1 cellular context compared by ENCODE assay signal in the genomic region with DNA sequence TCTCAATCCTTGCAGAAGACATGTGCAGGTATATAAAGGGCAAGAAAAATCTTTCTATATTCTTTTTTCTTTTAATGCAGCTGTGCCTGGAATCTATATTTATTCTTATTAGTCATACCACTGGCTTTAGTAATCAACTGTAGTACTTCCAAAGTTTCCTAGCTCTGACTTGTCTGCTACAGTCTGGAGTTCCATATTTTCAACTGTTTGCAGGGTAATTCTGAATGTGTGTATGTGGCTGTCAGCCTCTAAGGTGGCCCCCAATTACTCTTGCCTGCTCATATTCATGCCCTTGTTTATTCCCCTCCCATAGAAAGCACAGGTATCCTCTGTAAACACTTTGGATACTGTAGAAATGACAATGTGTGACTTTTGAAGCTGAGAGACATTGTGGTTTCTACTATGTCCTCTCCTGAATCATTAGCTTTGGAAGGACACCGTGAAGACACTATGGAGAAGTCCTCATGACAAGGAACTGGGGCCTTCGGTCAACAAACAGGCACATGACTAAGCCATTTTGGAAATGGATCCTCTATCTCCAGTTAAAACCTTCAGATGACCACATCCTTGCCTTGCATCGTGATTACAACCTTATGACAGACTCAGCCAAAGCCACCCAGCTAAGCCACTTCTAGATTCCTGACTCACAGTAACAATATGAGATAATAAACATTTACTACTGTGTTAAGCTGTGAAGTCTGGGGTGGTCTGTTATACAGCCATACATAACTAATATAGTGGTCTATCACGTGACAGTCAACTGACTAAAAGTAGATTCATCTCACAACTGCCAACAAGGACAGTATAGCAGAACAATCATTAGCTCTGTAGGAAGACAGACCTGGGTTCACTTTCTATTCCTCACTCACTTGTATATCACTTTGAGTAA.
A peak's percentile ranks its signal among the peaks of the same experiment; 100 is the strongest.
TF ChIP-seq lines count a peak whose summit lies in the region.

No MANE protein-coding gene starts in this region.

TF ChIP-seq in K562, 482 proteins besides CTCF, POLR2A, EP300 and RAD21 (continued from another document and continues in another):
- TF ChIP-seq, protein P1, sequence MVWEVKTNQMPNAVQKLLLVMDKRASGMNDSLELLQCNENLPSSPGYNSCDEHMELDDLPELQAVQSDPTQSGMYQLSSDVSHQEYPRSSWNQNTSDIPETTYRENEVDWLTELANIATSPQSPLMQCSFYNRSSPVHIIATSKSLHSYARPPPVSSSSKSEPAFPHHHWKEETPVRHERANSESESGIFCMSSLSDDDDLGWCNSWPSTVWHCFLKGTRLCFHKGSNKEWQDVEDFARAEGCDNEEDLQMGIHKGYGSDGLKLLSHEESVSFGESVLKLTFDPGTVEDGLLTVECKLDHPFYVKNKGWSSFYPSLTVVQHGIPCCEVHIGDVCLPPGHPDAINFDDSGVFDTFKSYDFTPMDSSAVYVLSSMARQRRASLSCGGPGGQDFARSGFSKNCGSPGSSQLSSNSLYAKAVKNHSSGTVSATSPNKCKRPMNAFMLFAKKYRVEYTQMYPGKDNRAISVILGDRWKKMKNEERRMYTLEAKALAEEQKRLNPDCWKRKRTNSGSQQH (CRISPR knock-in tag; IDR thresholded peaks at IDR 0.05), result peak; percentile 87; the same call in 1 of the 2 replicates
- TF ChIP-seq L3MBTL2 (IDR thresholded peaks at IDR 0.05) (peak; percentile 94), ZNF740 (CRISPR knock-in tag; IDR thresholded peaks at IDR 0.05) (no peak), ZNF740 (tag; IDR thresholded peaks at IDR 0.05) (peak in 1 of 2 experiments; percentile 57; a peak in 1 of 4 replicates), ZNF253 (CRISPR knock-in tag; conservative IDR thresholded peaks at IDR 0.05) (no peak), BRD9 (IDR thresholded peaks at IDR 0.05; ENCODE audit: low read depth, partially characterized antibody) (no peak), ZNF282 (CRISPR knock-in tag; IDR thresholded peaks at IDR 0.05) (no peak), PBX2 (CRISPR knock-in tag; IDR thresholded peaks at IDR 0.05; ENCODE audit: low read depth) (no peak), PBX2 (tag; conservative IDR thresholded peaks at IDR 0.05; ENCODE audit: low read depth) (no peak; the same call in 1 of the 2 replicates), ZBTB26 (CRISPR knock-in tag; IDR thresholded peaks at IDR 0.05) (no peak; the same call in 1 of the 2 replicates), ADNP (tag; IDR thresholded peaks at IDR 0.05) (no peak), ZNF146 (CRISPR knock-in tag; IDR thresholded peaks at IDR 0.05; ENCODE audit: unreplicated experiment) (no peak), BRD4 (IDR thresholded peaks at IDR 0.05) (no peak), SMARCA4 (IDR thresholded peaks at IDR 0.05) (peak; percentile 85), ZNF23 (CRISPR knock-in tag; IDR thresholded peaks at IDR 0.05) (no peak), ZBTB7A (IDR thresholded peaks at IDR 0.05; ENCODE audit: borderline replicate concordance, control insufficient read depth, low read depth, low read length) (no peak), NELFE (IDR thresholded peaks at IDR 0.05; ENCODE audit: insufficient read depth, insufficient read length) (no peak), ZNF780A (CRISPR knock-in tag; IDR thresholded peaks at IDR 0.05) (no peak), SRSF1 (IDR thresholded peaks at IDR 0.05; ENCODE audit: low read depth, low read length) (no peak), CBX5 (IDR thresholded peaks at IDR 0.05; ENCODE audit: borderline replicate concordance, low read depth) (peak; percentile 9; the same call in 1 of the 2 replicates), JUN (IDR thresholded peaks at IDR 0.05; ENCODE audit: borderline replicate concordance, low read depth, low read length) (peak; percentile 65; the same call in 1 of the 2 replicates), JUN (CRISPR knock-in tag; IDR thresholded peaks at IDR 0.05; ENCODE audit: borderline replicate concordance) (0 out of 2 replicates have a peak, but pooled peaks have one; percentile 39), HIVEP1 (CRISPR knock-in tag; IDR thresholded peaks at IDR 0.05) (peak; percentile 72; the same call in 1 of the 2 replicates), ESRRA (IDR thresholded peaks at IDR 0.05; ENCODE audit: borderline replicate concordance, low read depth) (peak; percentile 77; the same call in 1 of the 2 replicates), C11orf30 (IDR thresholded peaks at IDR 0.05; ENCODE audit: low read depth) (peak; percentile 92), TBP (optimal IDR thresholded peaks at IDR 0.05; ENCODE audit: low read depth, low read length) (no peak), HNRNPUL1 (IDR thresholded peaks at IDR 0.05; ENCODE audit: low read length) (no peak), ZC3H11A (IDR thresholded peaks at IDR 0.05; ENCODE audit: low read depth, low read length) (no peak), FOXK2 (conservative IDR thresholded peaks at IDR 0.05 in 1 of 2, IDR thresholded peaks at IDR 0.05 in 1 of 2; ENCODE audit: low read depth in 2 of 2) (peak; percentile 71 to 77), PHF21A (IDR thresholded peaks at IDR 0.05; ENCODE audit: borderline replicate concordance, low read depth) (no peak), HMG20B (CRISPR knock-in tag; IDR thresholded peaks at IDR 0.05) (no peak), STAG1 (CRISPR knock-in tag; IDR thresholded peaks at IDR 0.05; ENCODE audit: borderline replicate concordance) (no peak), ATF6 (CRISPR knock-in tag; IDR thresholded peaks at IDR 0.05) (no peak), GATA2 (CRISPR knock-in tag; IDR thresholded peaks at IDR 0.05) (peak; percentile 45; the same call in 1 of the 2 replicates), PTRF (tag; IDR thresholded peaks at IDR 0.05) (no peak), RFX7 (CRISPR knock-in tag; IDR thresholded peaks at IDR 0.05) (no peak), RBFOX2 (IDR thresholded peaks at IDR 0.05; ENCODE audit: low read depth, low read length) (no peak), FOXP4 (CRISPR knock-in tag; IDR thresholded peaks at IDR 0.05; ENCODE audit: borderline replicate concordance) (no peak), SIN3A (IDR thresholded peaks at IDR 0.05; ENCODE audit: borderline replicate concordance in 2 of 2, control insufficient read depth in 1 of 2, low read depth in 2 of 2, low read length in 2 of 2) (no peak), NR1H2 (CRISPR knock-in tag; IDR thresholded peaks at IDR 0.05) (no peak), FOXK1 (CRISPR knock-in tag; IDR thresholded peaks at IDR 0.05; ENCODE audit: borderline replicate concordance) (no peak), TCF3 (CRISPR knock-in tag; IDR thresholded peaks at IDR 0.05) (peak; percentile 79), NCOR1 (IDR thresholded peaks at IDR 0.05) (peak; percentile 55; the same call in 1 of the 2 replicates)
- TF ChIP-seq, protein P2, sequence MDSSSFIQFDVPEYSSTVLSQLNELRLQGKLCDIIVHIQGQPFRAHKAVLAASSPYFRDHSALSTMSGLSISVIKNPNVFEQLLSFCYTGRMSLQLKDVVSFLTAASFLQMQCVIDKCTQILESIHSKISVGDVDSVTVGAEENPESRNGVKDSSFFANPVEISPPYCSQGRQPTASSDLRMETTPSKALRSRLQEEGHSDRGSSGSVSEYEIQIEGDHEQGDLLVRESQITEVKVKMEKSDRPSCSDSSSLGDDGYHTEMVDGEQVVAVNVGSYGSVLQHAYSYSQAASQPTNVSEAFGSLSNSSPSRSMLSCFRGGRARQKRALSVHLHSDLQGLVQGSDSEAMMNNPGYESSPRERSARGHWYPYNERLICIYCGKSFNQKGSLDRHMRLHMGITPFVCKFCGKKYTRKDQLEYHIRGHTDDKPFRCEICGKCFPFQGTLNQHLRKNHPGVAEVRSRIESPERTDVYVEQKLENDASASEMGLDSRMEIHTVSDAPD (CRISPR knock-in tag; IDR thresholded peaks at IDR 0.05), result no peak
- TF ChIP-seq, protein P3, sequence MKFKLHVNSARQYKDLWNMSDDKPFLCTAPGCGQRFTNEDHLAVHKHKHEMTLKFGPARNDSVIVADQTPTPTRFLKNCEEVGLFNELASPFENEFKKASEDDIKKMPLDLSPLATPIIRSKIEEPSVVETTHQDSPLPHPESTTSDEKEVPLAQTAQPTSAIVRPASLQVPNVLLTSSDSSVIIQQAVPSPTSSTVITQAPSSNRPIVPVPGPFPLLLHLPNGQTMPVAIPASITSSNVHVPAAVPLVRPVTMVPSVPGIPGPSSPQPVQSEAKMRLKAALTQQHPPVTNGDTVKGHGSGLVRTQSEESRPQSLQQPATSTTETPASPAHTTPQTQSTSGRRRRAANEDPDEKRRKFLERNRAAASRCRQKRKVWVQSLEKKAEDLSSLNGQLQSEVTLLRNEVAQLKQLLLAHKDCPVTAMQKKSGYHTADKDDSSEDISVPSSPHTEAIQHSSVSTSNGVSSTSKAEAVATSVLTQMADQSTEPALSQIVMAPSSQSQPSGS (CRISPR knock-in tag; IDR thresholded peaks at IDR 0.05), result no peak
- TF ChIP-seq, protein P4, sequence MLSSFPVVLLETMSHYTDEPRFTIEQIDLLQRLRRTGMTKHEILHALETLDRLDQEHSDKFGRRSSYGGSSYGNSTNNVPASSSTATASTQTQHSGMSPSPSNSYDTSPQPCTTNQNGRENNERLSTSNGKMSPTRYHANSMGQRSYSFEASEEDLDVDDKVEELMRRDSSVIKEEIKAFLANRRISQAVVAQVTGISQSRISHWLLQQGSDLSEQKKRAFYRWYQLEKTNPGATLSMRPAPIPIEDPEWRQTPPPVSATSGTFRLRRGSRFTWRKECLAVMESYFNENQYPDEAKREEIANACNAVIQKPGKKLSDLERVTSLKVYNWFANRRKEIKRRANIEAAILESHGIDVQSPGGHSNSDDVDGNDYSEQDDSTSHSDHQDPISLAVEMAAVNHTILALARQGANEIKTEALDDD (IDR thresholded peaks at IDR 0.05), result peak; percentile 91
- TF ChIP-seq, protein P5, sequence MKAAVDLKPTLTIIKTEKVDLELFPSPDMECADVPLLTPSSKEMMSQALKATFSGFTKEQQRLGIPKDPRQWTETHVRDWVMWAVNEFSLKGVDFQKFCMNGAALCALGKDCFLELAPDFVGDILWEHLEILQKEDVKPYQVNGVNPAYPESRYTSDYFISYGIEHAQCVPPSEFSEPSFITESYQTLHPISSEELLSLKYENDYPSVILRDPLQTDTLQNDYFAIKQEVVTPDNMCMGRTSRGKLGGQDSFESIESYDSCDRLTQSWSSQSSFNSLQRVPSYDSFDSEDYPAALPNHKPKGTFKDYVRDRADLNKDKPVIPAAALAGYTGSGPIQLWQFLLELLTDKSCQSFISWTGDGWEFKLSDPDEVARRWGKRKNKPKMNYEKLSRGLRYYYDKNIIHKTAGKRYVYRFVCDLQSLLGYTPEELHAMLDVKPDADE (conservative IDR thresholded peaks at IDR 0.05; ENCODE audit: control insufficient read depth, low read depth, low read length), result no peak
